ENCODE assay signal across 15 cellular contexts in the genomic region with DNA sequence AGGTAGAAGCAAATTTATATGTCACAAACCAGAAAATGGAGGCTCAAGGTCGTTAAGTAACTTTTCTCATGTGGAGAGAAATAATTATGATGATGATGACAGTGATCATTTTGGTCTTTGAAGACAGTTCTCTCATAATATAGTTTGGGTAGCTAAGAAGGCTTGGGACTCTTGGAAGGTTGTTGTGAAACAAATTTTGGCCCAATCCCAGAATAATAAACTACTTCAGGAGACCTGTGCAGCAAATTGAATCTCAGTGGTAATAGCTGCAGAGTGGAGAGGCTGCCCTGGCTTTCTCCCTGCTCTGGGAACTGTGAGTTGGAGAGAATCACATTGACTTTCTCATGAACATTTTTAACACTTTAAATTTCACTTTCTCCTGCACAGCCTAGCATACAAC.
DNase-seq lines count a peak whose midpoint lies in the region; TF ChIP-seq lines count a peak whose summit lies in the region.
"Had no signal": no experiment of that assay in that cellular context is flagged by ENCODE, and none has a peak within 500 bp of the region (broad histone marks: within the 10 kb centered on the region; RNA-seq: fewer than 3 reads in every experiment).

No MANE protein-coding gene starts in this region.

- CTCF ChIA-PET in MCF 10A (lab: Yijun Ruan, JAX) = interaction anchor here (1.3 kb wide), 1 partner anchor 16 kb away, joined by 3 read pairs; no protein-coding TSS in a partner anchor

- H3K27me3 ChIP-seq in breast epithelium (no peaks in the 10 kb centered on the region), suprapubic skin (no peaks in the 10 kb centered on the region)
- H3K27me3 ChIP-seq: BLaER1 had no signal

- H3K36me3 ChIP-seq in breast epithelium (no peaks in the 10 kb centered on the region), suprapubic skin (no peaks in the 10 kb centered on the region)
- H3K36me3 ChIP-seq: BLaER1 had no signal

- no peak overlapping the region for H3K4me3 ChIP-seq in breast epithelium
- H3K4me3 ChIP-seq in fibroblast of the aortic adventitia (ENCODE audit: low read depth, low read length) = no peak overlapping the region
- no peak overlapping the region for H3K4me3 ChIP-seq in suprapubic skin
- H3K4me3 ChIP-seq: BLaER1 had no signal

- no peaks in the 10 kb centered on the region for H3K27me3 Mint-ChIP-seq in MCF 10A (ENCODE audit: insufficient read depth, unreplicated experiment)
- H3K27me3 Mint-ChIP-seq: CD4-positive, CD25-positive, alpha-beta regulatory T cell had no signal

- DNase-seq in MCF 10A (ENCODE audit: unreplicated experiment) (peak; percentile 28), breast epithelium (ENCODE audit: low spot score in 2 of 2) (no peak), fibroblast of the aortic adventitia (ENCODE audit: low read depth) (peak; percentile 15), renal cortical epithelial cell (ENCODE audit: low read depth) (peak; percentile 60), suprapubic skin (ENCODE audit: low spot score in 2 of 2) (no peak), NCI-H446 (lab: John Stamatoyannopoulos, UW) (no peak)
- no peak for DNase-seq in activated CD8-positive, alpha-beta memory T cell treated with anti-CD3 and anti-CD28 coated beads, Interleukin-2, amount 50 U/mL, for 48 hours
- DNase-seq: AML-193; CD4-positive, CD25-positive, alpha-beta regulatory T cell; DMS53; GF-D8; HCEC 1CT; HFFc6 had no signal

- no peaks in the 10 kb centered on the region for H3K36me3 Mint-ChIP-seq in MCF 10A (ENCODE audit: insufficient read depth, unreplicated experiment)
- H3K36me3 Mint-ChIP-seq: CD4-positive, CD25-positive, alpha-beta regulatory T cell had no signal

- H3K27ac ChIP-seq in breast epithelium (no peak overlapping the region), suprapubic skin (no peak overlapping the region)
- H3K27ac ChIP-seq: 22Rv1, BLaER1 had no signal

- H3K4me1 ChIP-seq in breast epithelium (no peaks in the 10 kb centered on the region), suprapubic skin (no peaks in the 10 kb centered on the region)
- H3K4me1 ChIP-seq: BLaER1 had no signal

- TF ChIP-seq EP300 in suprapubic skin (IDR thresholded peaks at IDR 0.05) = no peak

- no peak overlapping the region for H3K27ac Mint-ChIP-seq in MCF 10A (ENCODE audit: low read depth, unreplicated experiment)
- H3K27ac Mint-ChIP-seq: CD4-positive, CD25-positive, alpha-beta regulatory T cell; HFFc6 had no signal

- POLR2A ChIA-PET in MCF 10A (lab: Yijun Ruan, JAX) = interaction anchor here (0.9 to 1.2 kb wide), 2 partner anchors 13 to 324 kb away, joined by 3 to 4 read pairs; no protein-coding TSS in a partner anchor

- peaks cover 7% of the 10 kb centered on the region for H3K4me1 Mint-ChIP-seq in MCF 10A (ENCODE audit: insufficient read depth, unreplicated experiment)
- H3K4me1 Mint-ChIP-seq: CD4-positive, CD25-positive, alpha-beta regulatory T cell had no signal

- no peak for TF ChIP-seq CTCF in MCF 10A (IDR thresholded peaks at IDR 0.05; ENCODE audit: unreplicated experiment)
- no peak for TF ChIP-seq CTCF in breast epithelium (IDR thresholded peaks at IDR 0.05)
- TF ChIP-seq CTCF in fibroblast of the aortic adventitia (IDR thresholded peaks at IDR 0.05; ENCODE audit: insufficient read depth, low read length) = no peak
- TF ChIP-seq CTCF in suprapubic skin (IDR thresholded peaks at IDR 0.05) = no peak

- TF ChIP-seq POLR2A in breast epithelium (IDR thresholded peaks at IDR 0.05) = no peak
- no peak for TF ChIP-seq POLR2A in suprapubic skin (IDR thresholded peaks at IDR 0.05)

- H3K9me3 ChIP-seq in breast epithelium (no peaks in the 10 kb centered on the region), suprapubic skin (no peaks in the 10 kb centered on the region)

- intact Hi-C loops in MCF 10A (cut with micrococcal nuclease) (no loop called here), breast epithelium (cut with DNase I; ENCODE audit: low total_unique reads) (no loop called here)

- no peak overlapping the region for H3K4me3 Mint-ChIP-seq in MCF 10A (ENCODE audit: unreplicated experiment)
- H3K4me3 Mint-ChIP-seq: CD4-positive, CD25-positive, alpha-beta regulatory T cell; HFFc6 had no signal

- no TSS peak for BruUV-seq in MCF 10A (replicated peaks; lab: Mats Ljungman, UMichigan)

- 60% methylated on average over 1 of the region's 1 CpG for WGBS in suprapubic skin

- peaks cover 11% of the 10 kb centered on the region for H3K9me3 Mint-ChIP-seq in MCF 10A (ENCODE audit: unreplicated experiment)

Comparison
In these comparisons a context has a peak if more than half of its experiments do, and no peak if none do; other contexts are left out.
1. DNase-seq: peak in MCF 10A (single experiment), fibroblast of the aortic adventitia (single experiment) and renal cortical epithelial cell (single experiment); none in breast epithelium (0 of 2), suprapubic skin (0 of 2), activated CD8-positive, alpha-beta memory T cell treated with anti-CD3 and anti-CD28 coated beads, Interleukin-2, amount 50 U/mL, for 48 hours (single experiment) and NCI-H446 (0 of 2).